In genomic region chr1:54327386-54328116, GRCh38 we compare ENCODE assay signal across 10 cellular contexts.
DNase-seq lines count a peak whose midpoint lies in the region; ATAC-seq lines count a peak whose summit lies in the region.
"Had no signal": no experiment of that assay in that cellular context is flagged by ENCODE, and none has a peak within 500 bp of the region (broad histone marks: within the 10 kb centered on the region; RNA-seq: fewer than 3 reads in every experiment).

No MANE protein-coding gene starts in this region.

- peak overlapping the region; percentile 21 for H3K27ac ChIP-seq in iPS-20b (ENCODE audit: low read length)

- DNase-seq in NOMO-1 treated with DMSO at 0.1 percent for 48 hours (lab: John Stamatoyannopoulos, UW; ENCODE audit: unreplicated experiment) (peak; percentile 24), NOMO-1 treated with dmso at 0.1 percent for 144 hours (lab: John Stamatoyannopoulos, UW; ENCODE audit: unreplicated experiment) (no peak), T-helper 17 cell (no peak), superior temporal gyrus (ENCODE audit: extremely low spot score) (peak; percentile 39), NCI-H128 (lab: John Stamatoyannopoulos, UW; ENCODE audit: unreplicated experiment) (no peak)
- DNase-seq in activated CD4-positive, alpha-beta T cell treated with anti-CD3 and anti-CD28 coated beads, Interleukin-2, amount 50 U/mL, for 1 hour, result no peak
- DNase-seq: ACHN, spleen had no signal

- peaks cover 86% of the 10 kb centered on the region for H3K4me1 ChIP-seq in iPS-20b (ENCODE audit: insufficient read depth, low read length)

- H3K4me1 Mint-ChIP-seq in T-helper 17 cell, result peaks cover 35% of the 10 kb centered on the region

- 0 out of 2 replicates have a peak, but pooled peaks cover 3% of the 10 kb centered on the region for H3K36me3 ChIP-seq in iPS-20b (ENCODE audit: insufficient read depth, low read depth, low read length)
- H3K36me3 ChIP-seq: spleen had no signal

- H3K27me3 Mint-ChIP-seq in T-helper 17 cell, result no peaks in the 10 kb centered on the region

- H3K4me3 ChIP-seq in iPS-20b (ENCODE audit: low read length), result peak overlapping the region; percentile 29; the same call in 1 of the 2 replicates
- H3K4me3 ChIP-seq: spleen had no signal

- no peaks in the 10 kb centered on the region for H3K36me3 Mint-ChIP-seq in T-helper 17 cell (ENCODE audit: low read depth)

- peak overlapping the region; percentile 39; the same call in 1 of the 2 replicates for H3K9ac ChIP-seq in iPS-20b (ENCODE audit: low read depth, low read length)

- ATAC-seq in T-helper 17 cell, result no peak
- no peak for ATAC-seq in HG03521 (IDR thresholded peaks at IDR 0.05; ENCODE audit: unreplicated experiment)

- peak overlapping the region; percentile 21 for H3K4me3 Mint-ChIP-seq in T-helper 17 cell

- H3K27me3 ChIP-seq in iPS-20b (ENCODE audit: insufficient read depth, low read length), result no peaks in the 10 kb centered on the region
- H3K27me3 ChIP-seq: spleen had no signal

- peak overlapping the region; percentile 85 for H3K27ac Mint-ChIP-seq in T-helper 17 cell

- H3K9me3 ChIP-seq in T-helper 17 cell (ENCODE audit: control insufficient read depth, low read length, poor library complexity, severe bottlenecking) (no peaks in the 10 kb centered on the region), iPS-20b (ENCODE audit: insufficient read depth, low read depth, low read length) (no peaks in the 10 kb centered on the region)
- H3K9me3 ChIP-seq: spleen had no signal

Comparison
In these comparisons a context has a peak if more than half of its experiments do, and no peak if none do; other contexts are left out.
1. DNase-seq: peak in NOMO-1 treated with DMSO at 0.1 percent for 48 hours (single experiment) and superior temporal gyrus (single experiment); none in NOMO-1 treated with dmso at 0.1 percent for 144 hours (single experiment), T-helper 17 cell (0 of 3), activated CD4-positive, alpha-beta T cell treated with anti-CD3 and anti-CD28 coated beads, Interleukin-2, amount 50 U/mL, for 1 hour (single experiment) and NCI-H128 (single experiment).